8 cellular contexts compared by ENCODE assay signal in genomic region chr9:131590907-131591844, GRCh38. TPM values are rescaled to one million over a fixed set of nuclear protein-coding genes. Genes with fewer than 3 reads are reported as not detected.
DNase-seq lines count a peak whose midpoint lies in the region; ATAC-seq and TF ChIP-seq lines count a peak whose summit lies in the region.

No MANE protein-coding gene starts in this region.

- peaks cover 0 to 38% (median 19%) of the 10 kb centered on the region in 4 donors for H3K4me1 Mint-ChIP-seq in CD4-positive, CD25-positive, alpha-beta regulatory T cell
- no peaks in the 10 kb centered on the region for H3K4me1 Mint-ChIP-seq in HFFc6 (ENCODE audit: low read depth)

- no peaks in the 10 kb centered on the region for H3K27me3 ChIP-seq in CD4-positive, CD25-positive, alpha-beta regulatory T cell (ENCODE audit: control insufficient read depth, insufficient read depth, low read length)

- H3K4me3 ChIP-seq in CD4-positive, CD25-positive, alpha-beta regulatory T cell (ENCODE audit: low read depth, low read length) = peak overlapping the region; percentile 19
- H3K4me3 ChIP-seq in coronary artery = no peak overlapping the region
- H3K4me3 ChIP-seq in lower leg skin (ENCODE audit: low read depth, poor library complexity, severe bottlenecking) = no peak overlapping the region

- peak overlapping the region in 3 of 4 donors; percentile 44 to 63 (median 56) for H3K4me3 Mint-ChIP-seq in CD4-positive, CD25-positive, alpha-beta regulatory T cell
- H3K4me3 Mint-ChIP-seq in HFFc6 = no peak overlapping the region

- intact Hi-C loops in lower leg skin (cut with DNase I; ENCODE audit: low total_unique reads) = loop anchor here (2.0 kb wide), 1 partner anchor 152 kb away; no protein-coding TSS in a partner anchor

- no peaks in the 10 kb centered on the region for H3K9me3 ChIP-seq in CD4-positive, CD25-positive, alpha-beta regulatory T cell (ENCODE audit: control insufficient read depth in 2 of 2, low read length in 2 of 2)

- WGBS in lower leg skin, 2 donors = 74% methylated on average over 21 of the region's 21 CpGs

- H3K36me3 ChIP-seq in CD4-positive, CD25-positive, alpha-beta regulatory T cell (ENCODE audit: control insufficient read depth, insufficient read depth, low read length) = peaks cover 35% of the 10 kb centered on the region

- H3K4me1 ChIP-seq in CD4-positive, CD25-positive, alpha-beta regulatory T cell (ENCODE audit: control insufficient read depth, insufficient read depth, low read length, poor library complexity, severe bottlenecking) = peaks cover 18% of the 10 kb centered on the region

- peak; percentile 88 for TF ChIP-seq CTCF in HFFc6 (IDR thresholded peaks at IDR 0.05)
- TF ChIP-seq CTCF in coronary artery (IDR thresholded peaks at IDR 0.05) = peak; percentile 82
- TF ChIP-seq CTCF in lower leg skin (IDR thresholded peaks at IDR 0.05) = no peak

- DNase-seq in CD4-positive, CD25-positive, alpha-beta regulatory T cell = peak; percentile 67 to 83 (median 76)
- DNase-seq in HFFc6 (peak; percentile 63), NCI-H526 treated with DMSO at 0.1 percent for 48 hours (lab: John Stamatoyannopoulos, UW) (peak; percentile 11), coronary artery (ENCODE audit: low spot score) (peak; percentile 85), lower leg skin (ENCODE audit: low spot score in 2 of 2) (peak; percentile 63 to 93)
- DNase-seq in activated CD4-positive, alpha-beta T cell treated with anti-CD3 and anti-CD28 coated beads, Interleukin-2, amount 50 U/mL, for 24 hours (ENCODE audit: low read depth in 1 of 2, low spot score in 1 of 2) = peak; percentile 48 to 65
- DNase-seq in stimulated activated CD4-positive, alpha-beta T cell treated with anti-CD3 and anti-CD28 coated beads, TNF-alpha, amount 100 ng/mL, for 48 hours (ENCODE audit: low read depth in 3 of 3) = peak; percentile 55 to 80 (median 60)

- H3K27me3 Mint-ChIP-seq in CD4-positive, CD25-positive, alpha-beta regulatory T cell = no peaks in the 10 kb centered on the region
- peaks cover 8% of the 10 kb centered on the region for H3K27me3 Mint-ChIP-seq in HFFc6 (ENCODE audit: insufficient read depth)

- TF ChIP-seq POLR2A in lower leg skin (IDR thresholded peaks at IDR 0.05) = no peak

- H3K27ac ChIP-seq in CD4-positive, CD25-positive, alpha-beta regulatory T cell (ENCODE audit: insufficient read depth, low read length, poor library complexity, severe bottlenecking) = no peak overlapping the region
- H3K27ac ChIP-seq in coronary artery = peak overlapping the region in 1 of 2 donors; percentile 54

- H3K27ac Mint-ChIP-seq in CD4-positive, CD25-positive, alpha-beta regulatory T cell = peak overlapping the region; percentile 74 to 95 (median 86)
- peak overlapping the region; percentile 2; the same call in 1 of the 2 replicates for H3K27ac Mint-ChIP-seq in HFFc6

- peak; percentile 87 to 88 for ATAC-seq in CD4-positive, CD25-positive, alpha-beta regulatory T cell (ENCODE audit: low read depth in 2 of 2)
- ATAC-seq in GM21367 (IDR thresholded peaks at IDR 0.05; ENCODE audit: unreplicated experiment) = no peak

- peaks cover 13% of the 10 kb centered on the region for H3K36me3 Mint-ChIP-seq in CD4-positive, CD25-positive, alpha-beta regulatory T cell
- H3K36me3 Mint-ChIP-seq in HFFc6 (ENCODE audit: low read depth) = peaks cover 7% of the 10 kb centered on the region

- no peaks in the 10 kb centered on the region for H3K9me3 Mint-ChIP-seq in CD4-positive, CD25-positive, alpha-beta regulatory T cell
- no peaks in the 10 kb centered on the region for H3K9me3 Mint-ChIP-seq in HFFc6

RNA-seq across cellular contexts. Expression of gene PRRT1B, which starts 45.9 kb away (rescaled TPM):
- not detected for total RNA-seq in CD4-positive, CD25-positive, alpha-beta regulatory T cell
- not detected for polyA plus RNA-seq in CD4-positive, CD25-positive, alpha-beta regulatory T cell
- not detected for total RNA-seq in HFFc6 (2021; fragmentation: NEBNext Ultra II Directional; extraction: Animal tissue kit (Norgen Biotek cat#: 25700))
- total RNA-seq in lower leg skin = not detected

Comparison
In these comparisons a context has a peak if more than half of its experiments do, and no peak if none do; other contexts are left out.
1. DNase-seq: peak in every context shown above with its lines; median percentile 85 in coronary artery; 78 in lower leg skin; 76 in CD4-positive, CD25-positive, alpha-beta regulatory T cell; 63 in HFFc6; 60 in stimulated activated CD4-positive, alpha-beta T cell treated with anti-CD3 and anti-CD28 coated beads, TNF-alpha, amount 100 ng/mL, for 48 hours; 56 in activated CD4-positive, alpha-beta T cell treated with anti-CD3 and anti-CD28 coated beads, Interleukin-2, amount 50 U/mL, for 24 hours; 11 in NCI-H526 treated with DMSO at 0.1 percent for 48 hours.
2. CTCF ChIP-seq: peak in HFFc6 (single experiment) and coronary artery (single experiment); none in lower leg skin (0 of 3).